ENCODE assay signal across 8 cellular contexts in genomic region chr6:153032255-153032882, GRCh38. TPM values are rescaled to one million over a fixed set of nuclear protein-coding genes. Genes with fewer than 3 reads are reported as not detected.
DNase-seq lines count a peak whose midpoint lies in the region; ATAC-seq and TF ChIP-seq lines count a peak whose summit lies in the region.

No MANE protein-coding gene starts in this region.

- H3K36me3 ChIP-seq in breast epithelium = no peaks in the 10 kb centered on the region

- TF ChIP-seq POLR2A in breast epithelium (IDR thresholded peaks at IDR 0.05) = no peak

- no peak overlapping the region for H3K4me3 ChIP-seq in breast epithelium

- no peak overlapping the region for H3K4me3 Mint-ChIP-seq in mesothelial cell of epicardium

- H3K36me3 Mint-ChIP-seq in mesothelial cell of epicardium = no peaks in the 10 kb centered on the region

- no peaks in the 10 kb centered on the region for H3K4me1 ChIP-seq in breast epithelium

- intact Hi-C loops in breast epithelium (cut with DNase I; ENCODE audit: low total_unique reads) = no loop called here

- H3K9me3 ChIP-seq in breast epithelium = no peaks in the 10 kb centered on the region

- H3K27me3 ChIP-seq in breast epithelium = no peaks in the 10 kb centered on the region

- DNase-seq in GM13977 (ENCODE audit: low spot score) (no peak), NAMALWA (ENCODE audit: low spot score) (peak; percentile 46), breast epithelium (ENCODE audit: low spot score in 2 of 2) (no peak), mesothelial cell of epicardium (ENCODE audit: low spot score in 2 of 2, unreplicated experiment in 2 of 2) (no peak), HuH-7.5 (ENCODE audit: low spot score) (no peak)
- no peak for DNase-seq in activated T-cell treated with anti-CD3 and anti-CD28 coated beads, Interleukin-2, amount 50 U/mL, for 48 hours
- no peak for DNase-seq in activated CD4-positive, alpha-beta T cell treated with anti-CD3 and anti-CD28 coated beads, Interleukin-2, amount 50 U/mL, for 1 hour

- H3K27ac ChIP-seq in breast epithelium = no peak overlapping the region

- no peak for ATAC-seq in HG03159 (IDR thresholded peaks at IDR 0.05; ENCODE audit: unreplicated experiment)

- peaks cover 1% of the 10 kb centered on the region for H3K27me3 Mint-ChIP-seq in mesothelial cell of epicardium (ENCODE audit: low read depth)

- in situ Hi-C loops in GM13977 (cut with MboI; ENCODE audit: low pct_unique_long_range_greater_than_20kb, low sequenced_read_pairs, unreplicated experiment) = loop anchor here (25.0 kb wide), 2 partner anchors 280 to 480 kb away; no protein-coding TSS in a partner anchor

- no peaks in the 10 kb centered on the region for H3K9me3 Mint-ChIP-seq in mesothelial cell of epicardium

- no peak overlapping the region for H3K27ac Mint-ChIP-seq in mesothelial cell of epicardium

- no peaks in the 10 kb centered on the region for H3K4me1 Mint-ChIP-seq in mesothelial cell of epicardium

- peak; percentile 57 for TF ChIP-seq CTCF in GM13977 (IDR thresholded peaks at IDR 0.05; ENCODE audit: extremely low read depth, insufficient read depth, missing control alignments)
- peak in 2 of 3 donors; percentile 14 to 30 for TF ChIP-seq CTCF in breast epithelium (IDR thresholded peaks at IDR 0.05)
- peak; percentile 50 for TF ChIP-seq CTCF in mesothelial cell of epicardium (IDR thresholded peaks at IDR 0.05; ENCODE audit: unreplicated experiment)

RNA-seq across cellular contexts. Expression of gene MTRF1L, which starts 29.9 kb away (rescaled TPM):
- total RNA-seq in breast epithelium (10 to 100 TPM; 13.1 to 19.8 (median 14.6) TPM), mesothelial cell of epicardium (14.8 to 17.0 TPM (median 16.5 TPM) in 3 replicates)

RNA-seq across cellular contexts. Expression of gene FBXO5, which starts 49.5 kb away (rescaled TPM):
- 1 to 10 TPM; 4.0 to 7.0 (median 4.3) TPM for total RNA-seq in breast epithelium
- total RNA-seq in mesothelial cell of epicardium = 16.6 to 17.7 TPM (median 17.1 TPM) in 3 replicates
